In the genomic region with DNA sequence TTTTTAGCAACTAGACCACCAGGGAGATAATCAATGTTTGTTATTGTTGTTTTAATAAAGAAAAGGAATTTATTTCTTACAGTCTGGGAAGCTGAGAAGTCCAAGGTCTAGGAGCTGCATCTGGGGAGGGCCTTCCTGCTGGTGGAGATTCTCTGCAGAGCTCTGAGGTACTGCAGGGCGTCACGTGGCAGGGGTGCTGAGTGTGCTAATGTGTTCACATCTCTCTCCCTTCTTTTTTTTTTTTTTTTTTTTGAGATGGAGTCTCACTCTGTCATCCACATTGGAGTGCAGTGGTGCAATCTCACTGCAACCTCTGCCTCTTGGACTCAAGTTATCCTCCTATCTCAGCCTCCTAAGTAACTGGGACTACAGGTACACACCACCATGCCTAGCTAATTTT, we compare ENCODE assay signal across 9 cellular contexts.
"Had no signal": no experiment of that assay in that cellular context is flagged by ENCODE, and none has a peak within 500 bp of the region (broad histone marks: within the 10 kb centered on the region; RNA-seq: fewer than 3 reads in every experiment).

No MANE protein-coding gene starts in this region.

- ATAC-seq: HepG2 had no signal

- DNase-seq: IMR-90, Karpas-422, KBM-7, KG1 had no signal

- H3K4me3 Mint-ChIP-seq: IgD-negative memory B cell had no signal

- FAIRE-seq: HepG2, HTR-8/SVneo had no signal

- H3K9ac ChIP-seq: KMS-11 had no signal

- H3K27ac ChIP-seq: HL-60, KMS-11 had no signal

- H3K4me2 ChIP-seq: KMS-11 had no signal

- H3K4me1 Mint-ChIP-seq: IgD-negative memory B cell had no signal
